34 cellular contexts compared by ENCODE assay signal in genomic region chr4:18171896-18172295, GRCh38.
"Had no signal": no experiment of that assay in that cellular context is flagged by ENCODE, and none has a peak within 500 bp of the region (broad histone marks: within the 10 kb centered on the region; RNA-seq: fewer than 3 reads in every experiment).

No MANE protein-coding gene starts in this region.

- H3K36me3 ChIP-seq: adrenal gland, ascending aorta, brain microvascular endothelial cell, breast epithelium, cardiac muscle cell had no signal

- H3K9me3 ChIP-seq: adrenal gland, ascending aorta, body of pancreas, breast epithelium had no signal

- DNase-seq: activated effector memory CD4-positive, alpha-beta T cell treated with anti-CD3 and anti-CD28 coated beads, Interleukin-2, amount 50 U/mL, for 16 hours; activated effector memory CD4-positive, alpha-beta T cell treated with Interleukin-2 at 50 U/mL for 16 hours; activated gamma-delta T cell; activated gamma-delta T cell treated with Interleukin-2 at 50 U/mL for 16 hours; activated naive CD4-positive, alpha-beta T cell; activated naive CD4-positive, alpha-beta T cell treated with anti-CD3 and anti-CD28 coated beads for 36 hours; activated naive CD4-positive, alpha-beta T cell treated with anti-CD3 and anti-CD28 coated beads, Interleukin-2, amount 10 ng/mL, durations not matched to agents 7 days and 5 days; activated naive CD4-positive, alpha-beta T cell treated with anti-CD3 and anti-CD28 coated beads, Interleukin-2, amount 50 U/mL, for 16 hours; activated naive CD4-positive, alpha-beta T cell treated with Interleukin-2 at 50 U/mL for 16 hours; activated naive CD8-positive, alpha-beta T cell treated with anti-CD3 and anti-CD28 coated beads for 36 hours; activated naive CD8-positive, alpha-beta T cell treated with anti-CD3 and anti-CD28 coated beads, Interleukin-2, amount 10 ng/mL, durations not matched to agents 7 days and 5 days; activated naive CD8-positive, alpha-beta T cell treated with anti-CD3 and anti-CD28 coated beads, Interleukin-2, amount 50 U/mL, for 24 hours; activated T-cell treated with anti-CD3 and anti-CD28 coated beads, Interleukin-2, amount 50 U/mL, for 1 hour; activated T-cell treated with anti-CD3 and anti-CD28 coated beads, Interleukin-2, amount 50 U/mL, for 24 hours; activated T-cell treated with anti-CD3 and anti-CD28 coated beads, Interleukin-2, amount 50 U/mL, for 4 hours; activated T-cell treated with anti-CD3 and anti-CD28 coated beads, Interleukin-2, amount 50 U/mL, for 48 hours; activated T-cell treated with anti-CD3 and anti-CD28 coated beads, Interleukin-2, amount 50 U/mL, for 72 hours; adrenal gland; amniotic stem cell; amygdala; anterior cingulate cortex; aorta; body of pancreas; brain microvascular endothelial cell; caudate nucleus; central memory CD4-positive, alpha-beta T cell; cerebellar nuclear complex had no signal

- H3K27ac ChIP-seq: adrenal gland, ascending aorta, body of pancreas, brain microvascular endothelial cell, breast epithelium, cardiac muscle cell had no signal

- H3K27me3 ChIP-seq: adrenal gland, ascending aorta, body of pancreas, brain microvascular endothelial cell, breast epithelium, cardiac muscle cell had no signal

- FAIRE-seq: astrocyte, bronchial epithelial cell had no signal

- H3K4me1 ChIP-seq: adrenal gland, ascending aorta, body of pancreas, breast epithelium had no signal

- ATAC-seq: activated naive CD4-positive, alpha-beta T cell treated with anti-CD3 and anti-CD28 coated beads, Interleukin-2, amount 50 U/mL, for 72 hours; activated naive CD8-positive, alpha-beta T cell treated with anti-CD3 and anti-CD28 coated beads, Interleukin-2, amount 50 U/mL, for 24 hours; activated T-cell treated with anti-CD3 and anti-CD28 coated beads, Interleukin-2, amount 50 U/mL, for 4 hours; activated T-cell treated with anti-CD3 and anti-CD28 coated beads, Interleukin-2, amount 50 U/mL, for 72 hours; activated T-helper 17 cell treated with anti-CD3 and anti-CD28 coated beads, Interleukin-2, amount 50 U/mL, for 72 hours; body of pancreas had no signal

- H3K4me3 ChIP-seq: adrenal gland, ascending aorta, body of pancreas, breast epithelium, cardiac muscle cell had no signal
